Comparison of ENCODE assay signal across 1 cellular context in genomic region chr6:44076366-44077200, GRCh38.
TF ChIP-seq lines count a peak whose summit lies in the region.

No MANE protein-coding gene starts in this region.

TF ChIP-seq in HepG2, 621 proteins besides CTCF, POLR2A, EP300 and RAD21 (continued from another document and continues in another):
- TF ChIP-seq, protein P1, sequence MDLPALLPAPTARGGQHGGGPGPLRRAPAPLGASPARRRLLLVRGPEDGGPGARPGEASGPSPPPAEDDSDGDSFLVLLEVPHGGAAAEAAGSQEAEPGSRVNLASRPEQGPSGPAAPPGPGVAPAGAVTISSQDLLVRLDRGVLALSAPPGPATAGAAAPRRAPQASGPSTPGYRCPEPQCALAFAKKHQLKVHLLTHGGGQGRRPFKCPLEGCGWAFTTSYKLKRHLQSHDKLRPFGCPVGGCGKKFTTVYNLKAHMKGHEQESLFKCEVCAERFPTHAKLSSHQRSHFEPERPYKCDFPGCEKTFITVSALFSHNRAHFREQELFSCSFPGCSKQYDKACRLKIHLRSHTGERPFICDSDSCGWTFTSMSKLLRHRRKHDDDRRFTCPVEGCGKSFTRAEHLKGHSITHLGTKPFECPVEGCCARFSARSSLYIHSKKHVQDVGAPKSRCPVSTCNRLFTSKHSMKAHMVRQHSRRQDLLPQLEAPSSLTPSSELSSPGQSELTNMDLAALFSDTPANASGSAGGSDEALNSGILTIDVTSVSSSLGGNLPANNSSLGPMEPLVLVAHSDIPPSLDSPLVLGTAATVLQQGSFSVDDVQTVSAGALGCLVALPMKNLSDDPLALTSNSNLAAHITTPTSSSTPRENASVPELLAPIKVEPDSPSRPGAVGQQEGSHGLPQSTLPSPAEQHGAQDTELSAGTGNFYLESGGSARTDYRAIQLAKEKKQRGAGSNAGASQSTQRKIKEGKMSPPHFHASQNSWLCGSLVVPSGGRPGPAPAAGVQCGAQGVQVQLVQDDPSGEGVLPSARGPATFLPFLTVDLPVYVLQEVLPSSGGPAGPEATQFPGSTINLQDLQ (CRISPR knock-in tag; IDR thresholded peaks at IDR 0.05), result peak; percentile 52; the same call in 1 of the 2 replicates
- TF ChIP-seq CERS6 (CRISPR knock-in tag; IDR thresholded peaks at IDR 0.05) (no peak), GTF3A (CRISPR knock-in tag; conservative IDR thresholded peaks at IDR 0.05) (no peak), CENPX (CRISPR knock-in tag; IDR thresholded peaks at IDR 0.05) (no peak), NCOA2 (CRISPR knock-in tag; IDR thresholded peaks at IDR 0.05) (0 out of 2 replicates have a peak, but pooled peaks have one; percentile 25), TBX2 (CRISPR knock-in tag; IDR thresholded peaks at IDR 0.05; ENCODE audit: borderline replicate concordance) (peak; percentile 87), AGO1 (IDR thresholded peaks at IDR 0.05; ENCODE audit: low read depth, low read length, poor library complexity, severe bottlenecking) (no peak), ZNF17 (CRISPR knock-in tag; IDR thresholded peaks at IDR 0.05) (no peak), ZNF264 (CRISPR knock-in tag; IDR thresholded peaks at IDR 0.05) (0 out of 2 replicates have a peak, but pooled peaks have one; percentile 30), ZNF142 (CRISPR knock-in tag; IDR thresholded peaks at IDR 0.05) (no peak), ARID2 (CRISPR knock-in tag; IDR thresholded peaks at IDR 0.05; ENCODE audit: borderline replicate concordance) (no peak), ZZZ3 (CRISPR knock-in tag; IDR thresholded peaks at IDR 0.05; ENCODE audit: borderline replicate concordance) (no peak), ZSCAN20 (CRISPR knock-in tag; IDR thresholded peaks at IDR 0.05; ENCODE audit: borderline replicate concordance) (peak; percentile 85), PITX1 (CRISPR knock-in tag; IDR thresholded peaks at IDR 0.05) (0 out of 2 replicates have a peak, but pooled peaks have one; percentile 18), ZNF839 (CRISPR knock-in tag; IDR thresholded peaks at IDR 0.05; ENCODE audit: borderline replicate concordance) (peak; percentile 51; the same call in 1 of the 2 replicates), ZBTB37 (CRISPR knock-in tag; IDR thresholded peaks at IDR 0.05) (no peak), TFDP1 (CRISPR knock-in tag; IDR thresholded peaks at IDR 0.05; ENCODE audit: borderline replicate concordance) (peak; percentile 95; the same call in 1 of the 2 replicates), ADNP (CRISPR knock-in tag; IDR thresholded peaks at IDR 0.05) (no peak; the same call in 1 of the 2 replicates), ZNF672 (CRISPR knock-in tag; IDR thresholded peaks at IDR 0.05) (0 out of 2 replicates have a peak, but pooled peaks have one; percentile 60), MXI1 (IDR thresholded peaks at IDR 0.05; ENCODE audit: borderline replicate concordance, low read depth, low read length) (peak; percentile 91; the same call in 2 of the 3 replicates), ZNF296 (CRISPR knock-in tag; conservative IDR thresholded peaks at IDR 0.05) (0 out of 2 replicates have a peak, but pooled peaks have one; percentile 70), ZNF574 (CRISPR knock-in tag; IDR thresholded peaks at IDR 0.05) (peak; percentile 74), ZNF225 (CRISPR knock-in tag; IDR thresholded peaks at IDR 0.05) (0 out of 2 replicates have a peak, but pooled peaks have one; percentile 11), ZBTB2 (CRISPR knock-in tag; IDR thresholded peaks at IDR 0.05; ENCODE audit: low read depth) (peak; percentile 79), ZNF33B (CRISPR knock-in tag; IDR thresholded peaks at IDR 0.05) (peak; percentile 52; the same call in 1 of the 2 replicates), SP4 (CRISPR knock-in tag; IDR thresholded peaks at IDR 0.05) (peak; percentile 61), ZBTB7B (CRISPR knock-in tag; IDR thresholded peaks at IDR 0.05) (peak; percentile 88; the same call in 1 of the 2 replicates), ZNF563 (CRISPR knock-in tag; IDR thresholded peaks at IDR 0.05) (peak; percentile 96), CHD4 (IDR thresholded peaks at IDR 0.05; ENCODE audit: borderline replicate concordance, low read length) (0 out of 2 replicates have a peak, but pooled peaks have one; percentile 37), SNAPC2 (CRISPR knock-in tag; IDR thresholded peaks at IDR 0.05) (peak; percentile 82; the same call in 1 of the 2 replicates)
- TF ChIP-seq, protein P2, sequence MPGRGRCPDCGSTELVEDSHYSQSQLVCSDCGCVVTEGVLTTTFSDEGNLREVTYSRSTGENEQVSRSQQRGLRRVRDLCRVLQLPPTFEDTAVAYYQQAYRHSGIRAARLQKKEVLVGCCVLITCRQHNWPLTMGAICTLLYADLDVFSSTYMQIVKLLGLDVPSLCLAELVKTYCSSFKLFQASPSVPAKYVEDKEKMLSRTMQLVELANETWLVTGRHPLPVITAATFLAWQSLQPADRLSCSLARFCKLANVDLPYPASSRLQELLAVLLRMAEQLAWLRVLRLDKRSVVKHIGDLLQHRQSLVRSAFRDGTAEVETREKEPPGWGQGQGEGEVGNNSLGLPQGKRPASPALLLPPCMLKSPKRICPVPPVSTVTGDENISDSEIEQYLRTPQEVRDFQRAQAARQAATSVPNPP (CRISPR knock-in tag; IDR thresholded peaks at IDR 0.05), result no peak
- TF ChIP-seq, protein P3, sequence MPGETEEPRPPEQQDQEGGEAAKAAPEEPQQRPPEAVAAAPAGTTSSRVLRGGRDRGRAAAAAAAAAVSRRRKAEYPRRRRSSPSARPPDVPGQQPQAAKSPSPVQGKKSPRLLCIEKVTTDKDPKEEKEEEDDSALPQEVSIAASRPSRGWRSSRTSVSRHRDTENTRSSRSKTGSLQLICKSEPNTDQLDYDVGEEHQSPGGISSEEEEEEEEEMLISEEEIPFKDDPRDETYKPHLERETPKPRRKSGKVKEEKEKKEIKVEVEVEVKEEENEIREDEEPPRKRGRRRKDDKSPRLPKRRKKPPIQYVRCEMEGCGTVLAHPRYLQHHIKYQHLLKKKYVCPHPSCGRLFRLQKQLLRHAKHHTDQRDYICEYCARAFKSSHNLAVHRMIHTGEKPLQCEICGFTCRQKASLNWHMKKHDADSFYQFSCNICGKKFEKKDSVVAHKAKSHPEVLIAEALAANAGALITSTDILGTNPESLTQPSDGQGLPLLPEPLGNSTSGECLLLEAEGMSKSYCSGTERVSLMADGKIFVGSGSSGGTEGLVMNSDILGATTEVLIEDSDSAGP (CRISPR knock-in tag; IDR thresholded peaks at IDR 0.05; ENCODE audit: borderline replicate concordance), result peak; percentile 54
- TF ChIP-seq, protein P4, sequence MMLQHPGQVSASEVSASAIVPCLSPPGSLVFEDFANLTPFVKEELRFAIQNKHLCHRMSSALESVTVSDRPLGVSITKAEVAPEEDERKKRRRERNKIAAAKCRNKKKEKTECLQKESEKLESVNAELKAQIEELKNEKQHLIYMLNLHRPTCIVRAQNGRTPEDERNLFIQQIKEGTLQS (CRISPR knock-in tag; IDR thresholded peaks at IDR 0.05), result no peak
- TF ChIP-seq, protein P5, sequence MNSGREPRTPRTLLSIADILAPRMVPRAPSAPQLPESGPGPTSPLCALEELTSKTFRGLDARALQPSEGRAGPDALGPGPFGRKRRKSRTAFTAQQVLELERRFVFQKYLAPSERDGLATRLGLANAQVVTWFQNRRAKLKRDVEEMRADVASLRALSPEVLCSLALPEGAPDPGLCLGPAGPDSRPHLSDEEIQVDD (CRISPR knock-in tag; IDR thresholded peaks at IDR 0.05; ENCODE audit: borderline replicate concordance), result 0 out of 2 replicates have a peak, but pooled peaks have one; percentile 1
- TF ChIP-seq, protein P6, sequence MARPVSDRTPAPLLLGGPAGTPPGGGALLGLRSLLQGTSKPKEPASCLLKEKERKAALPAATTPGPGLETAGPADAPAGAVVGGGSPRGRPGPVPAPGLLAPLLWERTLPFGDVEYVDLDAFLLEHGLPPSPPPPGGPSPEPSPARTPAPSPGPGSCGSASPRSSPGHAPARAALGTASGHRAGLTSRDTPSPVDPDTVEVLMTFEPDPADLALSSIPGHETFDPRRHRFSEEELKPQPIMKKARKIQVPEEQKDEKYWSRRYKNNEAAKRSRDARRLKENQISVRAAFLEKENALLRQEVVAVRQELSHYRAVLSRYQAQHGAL (CRISPR knock-in tag; IDR thresholded peaks at IDR 0.05; ENCODE audit: not compliant biosample characterization), result peak; percentile 69
